24 cellular contexts compared by ENCODE assay signal in the genomic region with DNA sequence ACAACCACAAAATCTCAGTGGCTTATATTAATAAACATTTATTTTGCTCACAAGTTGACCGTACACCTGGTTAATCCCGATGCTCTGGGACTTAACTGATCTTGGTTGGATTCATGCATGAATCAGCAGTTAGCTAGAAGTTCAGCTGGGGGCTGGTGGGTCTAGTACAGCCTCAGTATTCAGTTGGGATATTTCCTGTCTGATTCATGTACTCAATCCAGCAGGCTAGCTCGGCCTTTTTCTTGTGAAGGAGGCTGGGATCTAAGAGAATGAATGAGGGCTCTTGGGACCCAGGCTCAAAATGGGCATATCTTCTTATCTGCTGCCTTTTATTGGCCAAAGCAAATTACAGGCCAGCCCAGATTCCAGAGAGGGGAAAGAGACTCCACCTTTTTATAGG.
A peak's percentile ranks its signal among the peaks of the same experiment; 100 is the strongest.
DNase-seq lines count a peak whose midpoint lies in the region; ATAC-seq, FAIRE-seq and TF ChIP-seq lines count a peak whose summit lies in the region.
"Had no signal": no experiment of that assay in that cellular context is flagged by ENCODE, and none has a peak within 500 bp of the region (broad histone marks: within the 10 kb centered on the region; RNA-seq: fewer than 3 reads in every experiment).

No MANE protein-coding gene starts in this region.

- in situ Hi-C loops in IMR-90 (cut with MboI; ENCODE audit: low sequenced_read_pairs): loop anchor here (25.0 kb wide), 1 partner anchor 1020 kb away; no protein-coding TSS in a partner anchor

- peak overlapping the region; percentile 25; the same call in 1 of the 2 replicates for H4K5ac ChIP-seq in IMR-90 (ENCODE audit: low read depth, low read length)

- BruUV-seq in IMR-90 (replicated peaks; lab: Mats Ljungman, UMichigan): no TSS peak

- no peaks in the 10 kb centered on the region for H3K27me3 ChIP-seq in IMR-90 (ENCODE audit: control insufficient read depth, insufficient read depth, low read length)
- no peaks in the 10 kb centered on the region for H3K27me3 ChIP-seq in bronchial epithelial cell (ENCODE audit: control insufficient read depth, insufficient read depth, low read length)
- H3K27me3 ChIP-seq: cardiac muscle cell had no signal

- POLR2A ChIA-PET in IMR-90 (lab: Charles Lee; ENCODE audit: unreplicated experiment): no interaction called here

- no peaks in the 10 kb centered on the region for H3K79me1 ChIP-seq in IMR-90 (ENCODE audit: low read depth in 1 of 2, low read length in 2 of 2)

- peak overlapping the region; percentile 27; the same call in 1 of the 2 replicates for H2AK5ac ChIP-seq in IMR-90 (ENCODE audit: low read depth, low read length)

- TF ChIP-seq CTCF in IMR-90 (conservative IDR thresholded peaks at IDR 0.05; ENCODE audit: low read depth, low read length) (no peak), bronchial epithelial cell (IDR thresholded peaks at IDR 0.05; ENCODE audit: insufficient read depth, low read length, severe bottlenecking) (no peak)

- H4K20me1 ChIP-seq in IMR-90 (ENCODE audit: insufficient read depth, low read length): no peaks in the 10 kb centered on the region

- H2AFZ ChIP-seq in IMR-90 (replicated peaks; ENCODE audit: low read length, poor library complexity): peak overlapping the region; percentile 38

- no peak for TF ChIP-seq POLR2A in IMR-90 (IDR thresholded peaks at IDR 0.05; ENCODE audit: low read depth, low read length)

- CTCF ChIA-PET in IMR-90 (lab: Yijun Ruan, JAX): interaction anchor here (1.1 kb wide), 1 partner anchor 177 kb away, joined by 3 read pairs; no protein-coding TSS in a partner anchor

- H4K91ac ChIP-seq in IMR-90 (ENCODE audit: insufficient read depth, low read depth, low read length): peak overlapping the region; percentile 40; the same call in 1 of the 2 replicates

- dilution Hi-C loops in IMR-90 (cut with HindIII; ENCODE audit: low sequenced_read_pairs, unreplicated experiment): no loop called here

- DNase-seq in AG08395 (ENCODE audit: low spot score) (peak; percentile 45), IMR-90 (peak; percentile 78), bronchial epithelial cell (ENCODE audit: low read depth) (peak; percentile 15), islet precursor cell (peak; percentile 63), SIG-M5 treated with dmso at 0.1 percent for 504 hours (lab: John Stamatoyannopoulos, UW; ENCODE audit: unreplicated experiment) (no peak)
- DNase-seq: activated B cell treated with CpG ODN at 0.5 μM for 24 hours; activated CD4-positive, alpha-beta T cell treated with anti-CD3 and anti-CD28 coated beads, Interleukin-2, amount 50 U/mL, for 48 hours; activated effector memory CD4-positive, alpha-beta T cell treated with Interleukin-2 at 50 U/mL for 16 hours; activated naive CD8-positive, alpha-beta T cell treated with anti-CD3 and anti-CD28 coated beads, Interleukin-2, amount 50 U/mL, for 24 hours; DMS53; Kasumi-1; naive B cell; NCI-H1105 treated with DMSO at 0.1 percent for 48 hours; NCI-H2081; occipital lobe; OCI-M1; SW 1271 had no signal

- peak overlapping the region in 1 of 2 experiments; percentile 42; a peak in 2 of 4 replicates for H4K8ac ChIP-seq in IMR-90 (ENCODE audit: low read depth in 2 of 2, low read length in 2 of 2)

- H2BK120ac ChIP-seq in IMR-90 (ENCODE audit: low read depth, low read length): peak overlapping the region; percentile 76

- no peak overlapping the region; the same call in 1 of the 2 replicates for H3K4me2 ChIP-seq in IMR-90 (ENCODE audit: low read depth, low read length)

- no peak overlapping the region for H3K9ac ChIP-seq in IMR-90 (ENCODE audit: low read depth, low read length)

- no peak for TF ChIP-seq RAD21 in IMR-90 (IDR thresholded peaks at IDR 0.05; ENCODE audit: low read length)

- peak overlapping the region; percentile 61; the same call in 1 of the 2 replicates for H3K18ac ChIP-seq in IMR-90 (ENCODE audit: low read depth, low read length)

- H3K27ac ChIP-seq in IMR-90 (ENCODE audit: insufficient read depth, low read length): no peak overlapping the region
- H3K27ac ChIP-seq: cardiac muscle cell had no signal

- H2BK5ac ChIP-seq in IMR-90 (ENCODE audit: low read depth, low read length, poor library complexity, severe bottlenecking): peak overlapping the region; percentile 40

- peak overlapping the region; percentile 35; the same call in 1 of the 2 replicates for H3K23ac ChIP-seq in IMR-90 (ENCODE audit: low read depth, low read length)

- ATAC-seq in IMR-90 (ENCODE audit: low read depth) (peak; percentile 25; the same call in 1 of the 2 replicates), HG03354 (IDR thresholded peaks at IDR 0.05; ENCODE audit: poor library complexity, severe bottlenecking, unreplicated experiment) (no peak), HG03432 (IDR thresholded peaks at IDR 0.05; ENCODE audit: unreplicated experiment) (no peak), HG02970 (IDR thresholded peaks at IDR 0.05; ENCODE audit: low FRiP score, unreplicated experiment) (no peak)
- ATAC-seq: activated naive CD8-positive, alpha-beta T cell treated with anti-CD3 and anti-CD28 coated beads, Interleukin-2, amount 50 U/mL, for 24 hours had no signal

- intact Hi-C loops in IMR-90 (cut with micrococcal nuclease): no loop called here

- FAIRE-seq in bronchial epithelial cell (lab: Jason Lieb, UNC): no peak
- FAIRE-seq: A204.1, GM12891, H1 had no signal

- H3K4me1 ChIP-seq in IMR-90 (ENCODE audit: control insufficient read depth, insufficient read depth, low read length): peaks cover 28% of the 10 kb centered on the region

- H3K56ac ChIP-seq in IMR-90 (ENCODE audit: extremely low read depth, insufficient read depth, low read length): no peak overlapping the region

- H3K36me3 ChIP-seq in IMR-90 (ENCODE audit: control insufficient read depth, insufficient read depth, low read length) (no peaks in the 10 kb centered on the region), bronchial epithelial cell (ENCODE audit: control insufficient read depth, insufficient read depth, low read length) (no peaks in the 10 kb centered on the region)
- H3K36me3 ChIP-seq: cardiac muscle cell had no signal

- H3K4ac ChIP-seq in IMR-90 (ENCODE audit: low read depth, low read length): peak overlapping the region; percentile 37

- H3K9me1 ChIP-seq in IMR-90 (ENCODE audit: insufficient read depth, low read length): peaks cover 7% of the 10 kb centered on the region

- no CpG with 5 or more reads among the region's 3 CpGs for WGBS in IMR-90 (ENCODE audit: extremely low coverage in 2 of 2, insufficient read length in 1 of 2), 2 experiments

- no peaks in the 10 kb centered on the region for H3K9me3 ChIP-seq in IMR-90 (ENCODE audit: control insufficient read depth, insufficient read depth, low read length)

- H2BK20ac ChIP-seq in IMR-90 (ENCODE audit: low read depth, low read length): peak overlapping the region; percentile 77; the same call in 1 of the 2 replicates

- no peak overlapping the region for H2AK9ac ChIP-seq in IMR-90 (replicated peaks; ENCODE audit: low read depth, low read length, poor library complexity)

- H3K14ac ChIP-seq in IMR-90 (replicated peaks; ENCODE audit: low read depth, low read length): peak overlapping the region; percentile 81

- H3K4me3 ChIP-seq in IMR-90 (ENCODE audit: insufficient read depth, low read depth, low read length) (no peak overlapping the region), bronchial epithelial cell (ENCODE audit: low read depth, low read length) (no peak overlapping the region)
- H3K4me3 ChIP-seq: cardiac muscle cell had no signal

- H2BK15ac ChIP-seq in IMR-90 (ENCODE audit: low read depth, low read length): peak overlapping the region; percentile 47; the same call in 2 of the 3 replicates

TF ChIP-seq in IMR-90, 13 proteins besides CTCF, POLR2A, EP300 and RAD21:
- TF ChIP-seq RFX5 (IDR thresholded peaks at IDR 0.05; ENCODE audit: low read depth, low read length) (no peak), NFE2L2 (IDR thresholded peaks at IDR 0.05; ENCODE audit: low read depth, low read length) (peak; percentile 40; the same call in 1 of the 2 replicates), MAFK (IDR thresholded peaks at IDR 0.05; ENCODE audit: low read depth, low read length) (peak; percentile 42), CEBPB (IDR thresholded peaks at IDR 0.05; ENCODE audit: low read depth, low read length) (no peak)
